Comparison of ENCODE assay signal across 13 cellular contexts in the genomic region with DNA sequence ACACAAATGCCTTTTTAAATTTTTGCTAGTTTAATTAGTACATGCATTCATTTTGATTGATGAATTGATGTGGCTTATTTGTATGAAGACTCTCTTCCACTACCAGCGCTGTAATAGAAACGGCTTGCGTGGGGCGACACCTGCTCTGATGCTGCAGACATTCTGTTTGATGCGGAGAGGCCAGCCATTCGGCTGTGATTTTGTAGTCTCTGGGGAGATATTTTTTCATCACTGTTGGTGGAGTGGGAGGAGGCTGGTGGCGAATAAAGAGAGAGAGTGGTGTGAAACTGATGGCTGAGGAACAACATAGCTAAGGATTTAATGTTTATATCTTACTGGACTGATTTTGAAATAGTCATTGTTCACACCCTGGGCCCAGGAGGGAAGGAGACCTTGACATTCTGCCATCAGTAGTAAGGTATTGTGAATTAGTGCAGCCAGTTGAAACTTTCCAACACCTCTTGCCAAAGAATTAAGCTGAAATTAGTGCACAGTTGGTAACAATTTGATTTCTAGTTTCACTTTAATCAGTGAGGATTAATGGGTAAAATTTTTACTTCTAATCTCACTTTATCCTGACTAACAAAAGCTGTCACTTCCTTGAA.
DNase-seq lines count a peak whose midpoint lies in the region; ATAC-seq, FAIRE-seq and TF ChIP-seq lines count a peak whose summit lies in the region.
"Had no signal": no experiment of that assay in that cellular context is flagged by ENCODE, and none has a peak within 500 bp of the region (broad histone marks: within the 10 kb centered on the region; RNA-seq: fewer than 3 reads in every experiment).

No MANE protein-coding gene starts in this region.

- H3K4me1 Mint-ChIP-seq in nephron, result peaks cover 68% of the 10 kb centered on the region

- DNase-seq in GM18507 (ENCODE audit: extremely low spot score, insufficient read length, low read depth) (no peak), NCI-H69 (lab: John Stamatoyannopoulos, UW) (peak; percentile 66), OCI-M1 (lab: John Stamatoyannopoulos, UW) (no peak)
- DNase-seq: activated gamma-delta T cell, cerebellar nuclear complex, foreskin melanocyte, NCI-H187 treated with DMSO at 0.1 percent for 48 hours had no signal

- no peak overlapping the region for H3K4me3 Mint-ChIP-seq in nephron

- H3K36me3 Mint-ChIP-seq in nephron (ENCODE audit: low read depth), result no peaks in the 10 kb centered on the region

- ATAC-seq in HG03066 (IDR thresholded peaks at IDR 0.05; ENCODE audit: low read depth, unreplicated experiment) (peak; percentile 27), GM18517 (IDR thresholded peaks at IDR 0.05; ENCODE audit: unreplicated experiment) (no peak), GM21526 (IDR thresholded peaks at IDR 0.05; ENCODE audit: low FRiP score, unreplicated experiment) (no peak), HG03097 (IDR thresholded peaks at IDR 0.05; ENCODE audit: low FRiP score, unreplicated experiment) (no peak)
- ATAC-seq: activated CD4-positive, CD25-positive, alpha-beta regulatory T cell treated with anti-CD3 and anti-CD28 coated beads, Interleukin-2, amount 50 U/mL, for 24 hours had no signal

- FAIRE-seq in GM18507 (lab: Jason Lieb, UNC), result peak; percentile 46

- peaks cover 2% of the 10 kb centered on the region for H3K27me3 Mint-ChIP-seq in nephron (ENCODE audit: low read depth)

- peak overlapping the region in 2 of 3 experiments; percentile 10 to 25 for H3K27ac Mint-ChIP-seq in nephron

- no peaks in the 10 kb centered on the region for H3K9me3 Mint-ChIP-seq in nephron

- no peak for TF ChIP-seq CTCF in nephron (IDR thresholded peaks at IDR 0.05; ENCODE audit: unreplicated experiment in 3 of 3)
